In the genomic region with DNA sequence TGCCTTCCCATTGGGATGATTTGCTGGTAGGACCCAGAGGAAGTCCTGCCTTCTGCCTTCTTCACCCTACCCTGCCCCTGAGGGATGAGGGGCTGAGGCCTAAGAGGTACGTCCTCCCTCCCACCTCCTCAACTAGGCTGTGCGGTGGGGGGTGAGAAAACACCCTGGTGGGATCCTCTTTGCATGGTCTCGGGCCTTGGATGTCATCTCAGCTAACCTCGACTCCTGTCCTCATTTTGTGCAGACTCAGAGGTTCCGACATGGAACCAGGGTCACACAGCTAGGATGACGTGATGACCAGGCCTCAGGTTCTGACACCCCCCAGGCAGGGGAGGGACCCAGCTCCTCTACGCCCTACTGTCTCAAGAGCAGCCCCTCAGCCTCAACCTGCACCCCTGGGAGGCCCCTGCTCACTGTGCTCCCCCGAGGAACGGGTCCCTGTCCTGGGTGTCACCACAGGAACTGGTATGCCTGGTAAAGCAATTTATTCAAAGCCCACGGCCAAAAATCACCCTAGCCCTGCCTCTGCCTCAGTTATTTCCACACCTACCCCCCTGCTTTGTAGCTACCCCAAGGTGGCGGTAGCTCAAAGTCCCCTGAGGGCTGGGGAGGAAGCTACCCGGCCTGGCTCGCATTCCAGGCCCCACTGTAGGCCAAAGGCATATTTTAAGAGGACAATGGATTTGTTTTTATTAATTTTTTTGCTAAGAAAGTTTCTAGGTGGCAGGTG, we compare ENCODE assay signal across 8 cellular contexts. TPM values are rescaled to one million over a fixed set of nuclear protein-coding genes. Genes with fewer than 3 reads are reported as not detected.
DNase-seq lines count a peak whose midpoint lies in the region; ATAC-seq and TF ChIP-seq lines count a peak whose summit lies in the region.
"Had no signal": no experiment of that assay in that cellular context is flagged by ENCODE, and none has a peak within 500 bp of the region (broad histone marks: within the 10 kb centered on the region; RNA-seq: fewer than 3 reads in every experiment).

No MANE protein-coding gene starts in this region.

- no peak for ATAC-seq in left lung

- H3K36me3 ChIP-seq in HUES48 (ENCODE audit: control insufficient read depth, insufficient read depth, low read length) (peaks cover 47% of the 10 kb centered on the region), adipocyte (ENCODE audit: control insufficient read depth, insufficient read depth, low read length, severe bottlenecking) (peaks cover 20% of the 10 kb centered on the region), left lung (peaks cover 0 to 98% of the 10 kb centered on the region in 2 donors), subcutaneous abdominal adipose tissue (ENCODE audit: control insufficient read depth in 5 of 5, insufficient read depth in 5 of 5, low read length in 5 of 5) (peaks cover 0 to 48% (median 28%) of the 10 kb centered on the region in 5 donors)

- H3K4me3 ChIP-seq in HUES48 (ENCODE audit: low read depth, low read length) (no peak overlapping the region), adipocyte (ENCODE audit: low read length) (no peak overlapping the region), left lung (no peak overlapping the region), subcutaneous abdominal adipose tissue (ENCODE audit: low read depth in 1 of 5, low read length in 5 of 5) (peak overlapping the region in 1 of 5 donors; percentile 63)

- H3K27me3 ChIP-seq in HUES48 (ENCODE audit: control insufficient read depth, insufficient read depth, low read length) (no peaks in the 10 kb centered on the region), adipocyte (replicated peaks; ENCODE audit: control insufficient read depth, insufficient read depth, low read length) (no peaks in the 10 kb centered on the region), left lung (no peaks in the 10 kb centered on the region), subcutaneous abdominal adipose tissue (ENCODE audit: control insufficient read depth in 5 of 5, insufficient read depth in 4 of 5, low read length in 5 of 5) (no peaks in the 10 kb centered on the region)
- H3K27me3 ChIP-seq: SJSA1 had no signal

- intact Hi-C loops in left lung (cut with DNase I), result no loop called here

- H3K27ac ChIP-seq in HUES48 (ENCODE audit: low read depth, low read length), result peak overlapping the region; percentile 11
- H3K27ac ChIP-seq in left lung, result peak overlapping the region; percentile 39 to 65
- H3K27ac ChIP-seq in subcutaneous abdominal adipose tissue (ENCODE audit: low read depth, low read length), result peak overlapping the region; percentile 72
- H3K27ac ChIP-seq: SJSA1 had no signal

- no peaks in the 10 kb centered on the region for H3K9me3 ChIP-seq in HUES48 (ENCODE audit: control insufficient read depth, insufficient read depth, low read length)
- no peaks in the 10 kb centered on the region for H3K9me3 ChIP-seq in adipocyte (ENCODE audit: control insufficient read depth, low read length)
- H3K9me3 ChIP-seq in left lung, result no peaks in the 10 kb centered on the region
- H3K9me3 ChIP-seq in subcutaneous abdominal adipose tissue (ENCODE audit: control insufficient read depth in 5 of 5, low read length in 5 of 5), result no peaks in the 10 kb centered on the region
- H3K9me3 ChIP-seq: SJSA1 had no signal

- H3K4me1 ChIP-seq in HUES48 (ENCODE audit: control insufficient read depth, insufficient read depth, low read length), result peaks cover 17% of the 10 kb centered on the region
- H3K4me1 ChIP-seq in adipocyte (ENCODE audit: control insufficient read depth, insufficient read depth, low read length), result peaks cover 15% of the 10 kb centered on the region
- peaks cover 7 to 8% of the 10 kb centered on the region in 2 donors for H3K4me1 ChIP-seq in left lung
- H3K4me1 ChIP-seq in subcutaneous abdominal adipose tissue (ENCODE audit: control insufficient read depth in 5 of 5, insufficient read depth in 5 of 5, low read length in 5 of 5), result peaks cover 0 to 33% (median 23%) of the 10 kb centered on the region in 5 donors

- no peak for DNase-seq in adipocyte (ENCODE audit: low read depth)
- DNase-seq in left lung, result no peak
- no peak for DNase-seq in LoVo (ENCODE audit: low spot score)
- no peak for DNase-seq in HUDEP-2 (lab: John Stamatoyannopoulos, UW; ENCODE audit: unreplicated experiment in 76 of 76)
- DNase-seq in SK-N-DZ (ENCODE audit: low spot score), result no peak

- H3K9ac ChIP-seq in HUES48 (ENCODE audit: low read depth, low read length) (no peak overlapping the region), adipocyte (ENCODE audit: low read length) (peak overlapping the region; percentile 57), subcutaneous abdominal adipose tissue (ENCODE audit: low read length in 5 of 5) (peak overlapping the region in 3 of 5 donors; percentile 54 to 56 (median 56))

- no peak for TF ChIP-seq CTCF in left lung (IDR thresholded peaks at IDR 0.05)

RNA-seq across cellular contexts. Expression of gene UNC13D, which starts 17.5 kb away (rescaled TPM):
- 10 to 100 TPM; 60.5 to 91.4 TPM for total RNA-seq in left lung
- polyA plus RNA-seq in SK-N-DZ (2014; cell fraction: cytosol; rRNA removed), result 13.1 and 17.0 TPM in 2 replicates
- polyA plus RNA-seq in SK-N-DZ (2014; cell fraction: nucleus; rRNA removed), result 60.0 and 69.4 TPM in 2 replicates
- total RNA-seq: SJSA1 had no signal

RNA-seq across cellular contexts. Expression of gene WBP2, which starts 28.4 kb away (rescaled TPM):
- 100 to 1,000 TPM; 119 to 132 TPM for total RNA-seq in left lung
- polyA plus RNA-seq in SK-N-DZ (2014; cell fraction: cytosol; rRNA removed), result 38.6 and 39.1 TPM in 2 replicates
- polyA plus RNA-seq in SK-N-DZ (2014; cell fraction: nucleus; rRNA removed), result 25.3 and 25.4 TPM in 2 replicates

RNA-seq across cellular contexts. Expression of gene UNK, which starts 42.1 kb away (rescaled TPM):
- 10 to 100 TPM; 19.8 to 24.6 TPM for total RNA-seq in left lung
- polyA plus RNA-seq in SK-N-DZ (2014; cell fraction: cytosol; rRNA removed), result 115 and 128 TPM in 2 replicates
- 135 and 145 TPM in 2 replicates for polyA plus RNA-seq in SK-N-DZ (2014; cell fraction: nucleus; rRNA removed)

RNA-seq across cellular contexts. Expression of gene TRIM47, which starts 51.7 kb away (rescaled TPM):
- 10 to 100 TPM; 43.0 to 63.8 TPM for total RNA-seq in left lung
- polyA plus RNA-seq in SK-N-DZ (2014; cell fraction: cytosol; rRNA removed), result 42.0 and 46.7 TPM in 2 replicates
- 59.5 and 79.2 TPM in 2 replicates for polyA plus RNA-seq in SK-N-DZ (2014; cell fraction: nucleus; rRNA removed)

Comparison
In these comparisons a context has a peak if more than half of its experiments do, and no peak if none do; other contexts are left out.
1. H3K27ac ChIP-seq: peak in every context shown above with its lines; median percentile 72 in subcutaneous abdominal adipose tissue; 52 in left lung; 11 in HUES48.